20 cellular contexts compared by ENCODE assay signal in genomic region chr4:184410748-184411147, GRCh38.
DNase-seq lines count a peak whose midpoint lies in the region; ATAC-seq lines count a peak whose summit lies in the region.
"Had no signal": no experiment of that assay in that cellular context is flagged by ENCODE, and none has a peak within 500 bp of the region (broad histone marks: within the 10 kb centered on the region; RNA-seq: fewer than 3 reads in every experiment).

No MANE protein-coding gene starts in this region.

- DNase-seq in stimulated activated naive CD8-positive, alpha-beta T cell treated with anti-CD3 and anti-CD28 coated beads, Interleukin-15, amount 100 ng/mL, for 72 hours: no peak
- DNase-seq in T-helper 17 cell (no peak), immature natural killer cell (no peak), RPMI8226 (no peak), epidermal melanocyte (ENCODE audit: insufficient read length, low spot score) (no peak), GDM1 (lab: John Stamatoyannopoulos, UW) (no peak)
- DNase-seq: activated CD4-positive, CD25-positive, alpha-beta regulatory T cell; activated CD8-positive, alpha-beta memory T cell treated with anti-CD3 and anti-CD28 coated beads, Interleukin-2, amount 10 ng/mL, durations not matched to agents 7 days and 5 days; activated effector memory CD4-positive, alpha-beta T cell treated with anti-CD3 and anti-CD28 coated beads, Interleukin-2, amount 50 U/mL, for 16 hours; central memory CD4-positive, alpha-beta T cell; COR-L47; HCEC 1CT; kidney glomerular epithelial cell; NCI-H1694; NCI-H2171 treated with DMSO at 0.1 percent for 48 hours; stimulated activated naive CD4-positive, alpha-beta T cell treated with Interleukin-2 at 50 U/mL for 16 hours; tibial artery had no signal

- H3K4me3 Mint-ChIP-seq in stimulated activated naive CD8-positive, alpha-beta T cell treated with anti-CD3 and anti-CD28 coated beads, Interleukin-15, Interleukin-2, amounts not matched to agents 100 ng/mL and 50 ng/mL, for 24 hours: no peak overlapping the region
- H3K4me3 Mint-ChIP-seq in stimulated activated naive CD8-positive, alpha-beta T cell treated with anti-CD3 and anti-CD28 coated beads, Interleukin-15, amount 100 ng/mL, for 72 hours: no peak overlapping the region
- no peak overlapping the region for H3K4me3 Mint-ChIP-seq in T-helper 17 cell
- peak overlapping the region in 2 of 5 donors; percentile 1 to 87 for H3K4me3 Mint-ChIP-seq in immature natural killer cell
- H3K4me3 Mint-ChIP-seq: activated CD8-positive, alpha-beta memory T cell treated with anti-CD3 and anti-CD28 coated beads, Interleukin-2, amount 10 ng/mL, durations not matched to agents 7 days and 5 days had no signal

- no peaks in the 10 kb centered on the region for H3K9me3 Mint-ChIP-seq in stimulated activated naive CD8-positive, alpha-beta T cell treated with anti-CD3 and anti-CD28 coated beads, Interleukin-15, Interleukin-2, amounts not matched to agents 100 ng/mL and 50 ng/mL, for 24 hours
- no peaks in the 10 kb centered on the region for H3K9me3 Mint-ChIP-seq in stimulated activated naive CD8-positive, alpha-beta T cell treated with anti-CD3 and anti-CD28 coated beads, Interleukin-15, amount 100 ng/mL, for 72 hours
- H3K9me3 Mint-ChIP-seq in immature natural killer cell: peaks cover 0 to 2% (median 0%) of the 10 kb centered on the region in 6 donors

- peaks cover 72% of the 10 kb centered on the region for H3K4me1 Mint-ChIP-seq in stimulated activated naive CD8-positive, alpha-beta T cell treated with anti-CD3 and anti-CD28 coated beads, Interleukin-15, Interleukin-2, amounts not matched to agents 100 ng/mL and 50 ng/mL, for 24 hours (ENCODE audit: low read depth)
- peaks cover 75% of the 10 kb centered on the region for H3K4me1 Mint-ChIP-seq in stimulated activated naive CD8-positive, alpha-beta T cell treated with anti-CD3 and anti-CD28 coated beads, Interleukin-15, amount 100 ng/mL, for 72 hours
- H3K4me1 Mint-ChIP-seq in T-helper 17 cell (peaks cover 52% of the 10 kb centered on the region), immature natural killer cell (peaks cover 62 to 89% of the 10 kb centered on the region in 2 donors)

- H3K9me3 ChIP-seq in T-helper 17 cell (ENCODE audit: control insufficient read depth, low read length, poor library complexity, severe bottlenecking): no peaks in the 10 kb centered on the region
- H3K9me3 ChIP-seq: ascending aorta, esophagus muscularis mucosa, tibial artery had no signal

- peak overlapping the region; percentile 8 for H3K27ac Mint-ChIP-seq in stimulated activated naive CD8-positive, alpha-beta T cell treated with anti-CD3 and anti-CD28 coated beads, Interleukin-15, Interleukin-2, amounts not matched to agents 100 ng/mL and 50 ng/mL, for 24 hours
- H3K27ac Mint-ChIP-seq in stimulated activated naive CD8-positive, alpha-beta T cell treated with anti-CD3 and anti-CD28 coated beads, Interleukin-15, amount 100 ng/mL, for 72 hours: no peak overlapping the region
- H3K27ac Mint-ChIP-seq in T-helper 17 cell: peak overlapping the region; percentile 91
- peak overlapping the region; percentile 74 to 98 (median 92) for H3K27ac Mint-ChIP-seq in immature natural killer cell

- no peaks in the 10 kb centered on the region for H3K27me3 Mint-ChIP-seq in stimulated activated naive CD8-positive, alpha-beta T cell treated with anti-CD3 and anti-CD28 coated beads, Interleukin-15, Interleukin-2, amounts not matched to agents 100 ng/mL and 50 ng/mL, for 24 hours
- H3K27me3 Mint-ChIP-seq in stimulated activated naive CD8-positive, alpha-beta T cell treated with anti-CD3 and anti-CD28 coated beads, Interleukin-15, amount 100 ng/mL, for 72 hours: no peaks in the 10 kb centered on the region
- H3K27me3 Mint-ChIP-seq in T-helper 17 cell (no peaks in the 10 kb centered on the region), immature natural killer cell (ENCODE audit: low read depth in 3 of 3) (peaks cover 0 to 6% (median 2%) of the 10 kb centered on the region in 3 donors)
- H3K27me3 Mint-ChIP-seq: activated CD8-positive, alpha-beta memory T cell treated with anti-CD3 and anti-CD28 coated beads, Interleukin-2, amount 10 ng/mL, durations not matched to agents 7 days and 5 days had no signal

- no peak for ATAC-seq in stimulated activated naive CD8-positive, alpha-beta T cell treated with anti-CD3 and anti-CD28 coated beads, Interleukin-15, amount 100 ng/mL, for 72 hours
- ATAC-seq in T-helper 17 cell: no peak

- peaks cover 53% of the 10 kb centered on the region for H3K36me3 Mint-ChIP-seq in stimulated activated naive CD8-positive, alpha-beta T cell treated with anti-CD3 and anti-CD28 coated beads, Interleukin-15, Interleukin-2, amounts not matched to agents 100 ng/mL and 50 ng/mL, for 24 hours (ENCODE audit: low read depth)
- H3K36me3 Mint-ChIP-seq in T-helper 17 cell (ENCODE audit: low read depth) (peaks cover 8% of the 10 kb centered on the region), immature natural killer cell (peaks cover 4 to 38% (median 15%) of the 10 kb centered on the region in 3 donors)

Comparison
In these comparisons a context has a peak if more than half of its experiments do, and no peak if none do; other contexts are left out.
1. H3K27ac Mint-ChIP-seq: peak in stimulated activated naive CD8-positive, alpha-beta T cell treated with anti-CD3 and anti-CD28 coated beads, Interleukin-15, Interleukin-2, amounts not matched to agents 100 ng/mL and 50 ng/mL, for 24 hours (single experiment), T-helper 17 cell (single experiment) and immature natural killer cell (6 of 6); none in stimulated activated naive CD8-positive, alpha-beta T cell treated with anti-CD3 and anti-CD28 coated beads, Interleukin-15, amount 100 ng/mL, for 72 hours (0 of 2).